8 cellular contexts compared by ENCODE assay signal in the genomic region with DNA sequence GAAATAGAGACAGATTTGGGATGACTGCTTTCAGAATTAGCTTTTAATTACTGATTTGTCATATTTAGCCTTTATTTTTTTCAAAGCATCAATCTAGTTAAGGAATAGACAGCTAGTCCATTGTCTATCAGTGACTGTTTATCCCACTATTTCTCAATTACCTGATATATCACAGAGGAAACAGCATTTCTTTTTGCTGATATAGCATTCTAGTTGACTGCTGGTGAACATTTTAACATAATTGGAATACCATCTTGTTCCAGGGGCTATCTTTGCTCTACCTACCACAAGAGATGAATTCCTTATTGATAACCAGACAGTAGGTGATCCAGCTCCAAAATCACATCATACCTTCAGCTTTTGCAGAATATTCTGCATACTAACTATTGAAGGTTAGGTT.
"Had no signal": no experiment of that assay in that cellular context is flagged by ENCODE, and none has a peak within 500 bp of the region (broad histone marks: within the 10 kb centered on the region; RNA-seq: fewer than 3 reads in every experiment).

No MANE protein-coding gene starts in this region.

- ATAC-seq: GM12878 had no signal

- FAIRE-seq: G401.6, GM12878, GM12891, GM12892, GM18507, GM19239 had no signal

- DNase-seq: GDM1, GF-D8 had no signal

- H3K4me3 ChIP-seq: GM12878 had no signal
